Comparison of ENCODE assay signal across 8 cellular contexts in genomic region chr9:86282979-86283535, GRCh38. TPM values are rescaled to one million over a fixed set of nuclear protein-coding genes. Genes with fewer than 3 reads are reported as not detected.
A peak's percentile ranks its signal among the peaks of the same experiment; 100 is the strongest.
DNase-seq lines count a peak whose midpoint lies in the region; ATAC-seq and TF ChIP-seq lines count a peak whose summit lies in the region.

No MANE protein-coding gene starts in this region.

- 15 to 20% methylated on average over 12 of the region's 12 CpGs for WGBS in lung, 2 donors
- 20 to 21% methylated on average over 12 of the region's 12 CpGs for WGBS in thyroid gland, 2 donors

- H2AFZ ChIP-seq in OCI-LY3 (ENCODE audit: low read depth, low read length) = peak overlapping the region; percentile 73

- peaks cover 18% of the 10 kb centered on the region for H3K36me3 ChIP-seq in OCI-LY3 (replicated peaks; ENCODE audit: low read depth, low read length)
- H3K36me3 ChIP-seq in lung (ENCODE audit: control insufficient read depth in 2 of 2, insufficient read depth in 2 of 2, low read length in 2 of 2) = peaks cover 1 to 9% of the 10 kb centered on the region in 2 donors
- H3K36me3 ChIP-seq in thyroid gland = no peaks in the 10 kb centered on the region

- no peaks in the 10 kb centered on the region for H3K27me3 Mint-ChIP-seq in activated CD4-positive, alpha-beta T cell treated with anti-CD3 and anti-CD28 coated beads, Interleukin-2, amount 10 ng/mL, durations not matched to agents 24 days and 14 days

- peaks cover 22% of the 10 kb centered on the region for H4K20me1 ChIP-seq in OCI-LY3 (ENCODE audit: insufficient read depth, low read length)

- peak overlapping the region; percentile 71 for H3K9ac ChIP-seq in OCI-LY3 (ENCODE audit: low read length)

- peak overlapping the region; percentile 97 for H3K4me2 ChIP-seq in OCI-LY3 (ENCODE audit: low read length)

- H3K4me1 Mint-ChIP-seq in activated CD4-positive, alpha-beta T cell treated with anti-CD3 and anti-CD28 coated beads, Interleukin-2, amount 10 ng/mL, durations not matched to agents 24 days and 14 days = peaks cover 33% of the 10 kb centered on the region

- H3K4me3 ChIP-seq in OCI-LY3 (ENCODE audit: low read length) = peak overlapping the region; percentile 86
- H3K4me3 ChIP-seq in lung = peak overlapping the region; percentile 90
- peak overlapping the region in 2 of 3 donors; percentile 37 to 86 for H3K4me3 ChIP-seq in thyroid gland (replicated peaks in 1 of 3)

- H3K9me3 Mint-ChIP-seq in activated CD4-positive, alpha-beta T cell treated with anti-CD3 and anti-CD28 coated beads, Interleukin-2, amount 10 ng/mL, durations not matched to agents 24 days and 14 days = no peaks in the 10 kb centered on the region

- H3K79me2 ChIP-seq in OCI-LY3 (ENCODE audit: low read length) = peaks cover 38% of the 10 kb centered on the region

- TF ChIP-seq CTCF in OCI-LY3 (IDR thresholded peaks at IDR 0.05; ENCODE audit: low read depth, low read length) (no peak), lung (IDR thresholded peaks at IDR 0.05; ENCODE audit: control extremely low read depth, extremely low read depth) (no peak), thyroid gland (IDR thresholded peaks at IDR 0.05) (no peak)

- peak; percentile 9 for ATAC-seq in HG02852 (IDR thresholded peaks at IDR 0.05; ENCODE audit: unreplicated experiment)
- peak; percentile 48 for ATAC-seq in lung (ENCODE audit: insufficient read depth, low FRiP score)

- intact Hi-C loops in activated CD4-positive, alpha-beta T cell treated with anti-CD3 and anti-CD28 coated beads, Interleukin-2, amount 10 ng/mL, durations not matched to agents 24 days and 14 days (cut with micrococcal nuclease) = loop anchor here (1.0 to 2.0 kb wide), 4 partner anchors 20 to 541 kb away; partner anchors contain the start of genes NAA35 and TUT7
- intact Hi-C loops in thyroid gland (cut with DNase I) = loop anchor here (10.0 kb wide), 3 partner anchors 72 to 338 kb away; partner anchors contain the start of genes NAA35 and TUT7

- H3K27ac ChIP-seq in OCI-LY3 (ENCODE audit: low read length) = peak overlapping the region; percentile 76
- peak overlapping the region; percentile 97 to 98 for H3K27ac ChIP-seq in lung (ENCODE audit: low read depth in 1 of 2, low read length in 1 of 2)
- H3K27ac ChIP-seq in thyroid gland = peak overlapping the region; percentile 94 to 98 (median 98)

- H3K27ac Mint-ChIP-seq in activated CD4-positive, alpha-beta T cell treated with anti-CD3 and anti-CD28 coated beads, Interleukin-2, amount 10 ng/mL, durations not matched to agents 24 days and 14 days = peak overlapping the region; percentile 95

- peaks cover 54% of the 10 kb centered on the region for H3K4me1 ChIP-seq in OCI-LY3 (ENCODE audit: low read length)
- peaks cover 8 to 15% of the 10 kb centered on the region in 2 donors for H3K4me1 ChIP-seq in lung (ENCODE audit: control insufficient read depth in 2 of 2, insufficient read depth in 2 of 2, low read length in 2 of 2)
- H3K4me1 ChIP-seq in thyroid gland = peaks cover 22 to 28% of the 10 kb centered on the region in 2 donors

- peak overlapping the region; percentile 91 for H3K4me3 Mint-ChIP-seq in activated CD4-positive, alpha-beta T cell treated with anti-CD3 and anti-CD28 coated beads, Interleukin-2, amount 10 ng/mL, durations not matched to agents 24 days and 14 days

- H3K36me3 Mint-ChIP-seq in activated CD4-positive, alpha-beta T cell treated with anti-CD3 and anti-CD28 coated beads, Interleukin-2, amount 10 ng/mL, durations not matched to agents 24 days and 14 days (ENCODE audit: low read depth) = peaks cover 18% of the 10 kb centered on the region

- H3K9me3 ChIP-seq in OCI-LY3 (ENCODE audit: insufficient read depth, low read length) (no peaks in the 10 kb centered on the region), lung (ENCODE audit: control insufficient read depth in 2 of 2, insufficient read depth in 1 of 2, low read length in 1 of 2) (no peaks in the 10 kb centered on the region), thyroid gland (no peaks in the 10 kb centered on the region)

- no peak for DNase-seq in activated CD4-positive, alpha-beta T cell treated with anti-CD3 and anti-CD28 coated beads, Interleukin-2, amount 10 ng/mL, durations not matched to agents 24 days and 14 days
- DNase-seq in activated CD4-positive, alpha-beta T cell treated with anti-CD3 and anti-CD28 coated beads for 4 hours = no peak
- DNase-seq in dedifferentiated amniotic fluid mesenchymal stem cell (ENCODE audit: extremely low spot score) = peak; percentile 60
- no peak for DNase-seq in lung (ENCODE audit: low spot score)
- no peak for DNase-seq in thyroid gland
- DNase-seq in NCI-H1105 (lab: John Stamatoyannopoulos, UW) = no peak

- TF ChIP-seq POLR2A in thyroid gland (IDR thresholded peaks at IDR 0.05) = no peak

- no peaks in the 10 kb centered on the region for H3K27me3 ChIP-seq in OCI-LY3 (ENCODE audit: low read depth, low read length)
- no peaks in the 10 kb centered on the region for H3K27me3 ChIP-seq in lung (ENCODE audit: control insufficient read depth, insufficient read depth)
- no peaks in the 10 kb centered on the region for H3K27me3 ChIP-seq in thyroid gland

RNA-seq across cellular contexts. Expression of gene ISCA1, which starts 0.7 kb away (rescaled TPM):
- total RNA-seq in activated CD4-positive, alpha-beta T cell treated with anti-CD3 and anti-CD28 coated beads, Interleukin-2, amount 10 ng/mL, durations not matched to agents 24 days and 14 days = 29.4 and 30.1 TPM in 2 replicates
- 10 to 100 TPM; 21.4 to 45.5 TPM for total RNA-seq in lung
- polyA plus RNA-seq in lung = 10 to 100 TPM; 18.5 to 20.0 TPM
- total RNA-seq in thyroid gland = 10 to 100 TPM; 47.9 to 79.1 (median 63.8) TPM

RNA-seq across cellular contexts. Expression of gene C9orf153, which starts 23.6 kb away (rescaled TPM):
- 0.33 and 0.45 TPM in 2 replicates for total RNA-seq in activated CD4-positive, alpha-beta T cell treated with anti-CD3 and anti-CD28 coated beads, Interleukin-2, amount 10 ng/mL, durations not matched to agents 24 days and 14 days
- total RNA-seq in lung (1 to 10 TPM in 1 of 2 donors, under 1 TPM in 1; 0.12 to 2.7 TPM), thyroid gland (under 1 TPM in 2 of 4 donors, not detected in 2; 0.67 to 0.71 TPM)
- polyA plus RNA-seq in lung = under 1 TPM; 0.02 to 0.26 TPM
